Comparison of ENCODE assay signal across 17 cellular contexts in the genomic region with DNA sequence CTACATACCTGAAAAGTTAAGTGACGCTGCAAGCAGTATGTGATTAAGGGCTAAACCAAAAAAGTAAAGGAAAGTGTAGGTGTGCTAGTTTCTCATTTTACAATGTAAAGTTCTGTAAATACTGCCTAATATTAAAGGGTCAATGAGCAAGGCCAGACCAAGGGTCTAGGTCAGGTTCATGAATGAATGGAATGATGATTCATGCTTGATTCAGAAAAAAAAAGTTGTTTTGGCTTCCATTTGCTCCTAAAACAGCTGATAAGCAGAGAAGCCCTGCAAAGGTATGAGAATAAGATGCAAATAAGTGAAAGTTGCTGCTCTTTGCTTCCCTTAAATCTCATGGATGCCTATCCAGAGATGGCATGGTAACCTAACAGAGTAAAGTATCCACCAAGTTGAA.
DNase-seq lines count a peak whose midpoint lies in the region; ATAC-seq, FAIRE-seq and TF ChIP-seq lines count a peak whose summit lies in the region.
"Had no signal": no experiment of that assay in that cellular context is flagged by ENCODE, and none has a peak within 500 bp of the region (broad histone marks: within the 10 kb centered on the region; RNA-seq: fewer than 3 reads in every experiment).

No MANE protein-coding gene starts in this region.

- POLR2A ChIA-PET in A549 (lab: Yijun Ruan, JAX) = no interaction called here

- no peak for TF ChIP-seq RAD21 in A549 (conservative IDR thresholded peaks at IDR 0.05 in 1 of 2, IDR thresholded peaks at IDR 0.05 in 1 of 2)

- H3K4me1 Mint-ChIP-seq in activated T-helper 17 cell treated with anti-CD3 and anti-CD28 coated beads, Interleukin-2, amount 50 U/mL, for 72 hours = no peaks in the 10 kb centered on the region
- no peaks in the 10 kb centered on the region for H3K4me1 Mint-ChIP-seq in neural crest cell

- peak overlapping the region; percentile 30 for H3K27ac Mint-ChIP-seq in activated T-helper 17 cell treated with anti-CD3 and anti-CD28 coated beads, Interleukin-2, amount 50 U/mL, for 72 hours
- H3K27ac Mint-ChIP-seq in neural crest cell (ENCODE audit: unreplicated experiment) = peak overlapping the region; percentile 75

- intact Hi-C loops in Right ventricle myocardium inferior (cut with DNase I) = no loop called here

- 0 out of 3 replicates have a peak, but pooled peaks cover 4% of the 10 kb centered on the region for H3K4me1 ChIP-seq in A549

- no peak overlapping the region for H3K4me3 ChIP-seq in A549

- no peak overlapping the region for H3K4me2 ChIP-seq in A549

- no peak overlapping the region for H3K27ac ChIP-seq in A549

- DNase-seq in A549 (ENCODE audit: low read depth in 1 of 2, low spot score in 1 of 2) (no peak), H54 (ENCODE audit: insufficient read length, low spot score) (no peak), neural crest cell (ENCODE audit: low read depth, low spot score) (no peak), mucosa of gallbladder (ENCODE audit: low spot score) (no peak), Right ventricle myocardium inferior (ENCODE audit: missing footprints) (no peak), NOMO-1 treated with DMSO at 0.1 percent for 48 hours (lab: John Stamatoyannopoulos, UW; ENCODE audit: unreplicated experiment) (no peak)
- DNase-seq: C1 segment of cervical spinal cord, DMS 273 treated with DMSO at 0.1 percent for 48 hours, KBM-7, NCI-H1436, NCI-H2029, NCI-H2171 treated with DMSO at 0.1 percent for 48 hours, NCI-H510A treated with DMSO at 0.1 percent for 48 hours, NCI-H82 had no signal

- H3K27me3 Mint-ChIP-seq in activated T-helper 17 cell treated with anti-CD3 and anti-CD28 coated beads, Interleukin-2, amount 50 U/mL, for 72 hours = no peaks in the 10 kb centered on the region
- H3K27me3 Mint-ChIP-seq in neural crest cell (ENCODE audit: low read depth) = no peaks in the 10 kb centered on the region

- TF ChIP-seq EP300 in A549 (IDR thresholded peaks at IDR 0.05) = no peak

- H3K36me3 Mint-ChIP-seq in activated T-helper 17 cell treated with anti-CD3 and anti-CD28 coated beads, Interleukin-2, amount 50 U/mL, for 72 hours (ENCODE audit: low read depth) = peaks cover 48% of the 10 kb centered on the region
- peaks cover 2% of the 10 kb centered on the region for H3K36me3 Mint-ChIP-seq in neural crest cell (ENCODE audit: low read depth)

- TF ChIP-seq POLR2A in A549 (IDR thresholded peaks at IDR 0.05; ENCODE audit: low read length) (no peak), H54 (IDR thresholded peaks at IDR 0.05; ENCODE audit: low read depth, low read length) (no peak)

- H3K9me3 ChIP-seq in A549 = no peaks in the 10 kb centered on the region

- CTCF ChIA-PET in A549 (lab: Yijun Ruan, JAX) = no interaction called here

- no peak overlapping the region for H3K4me3 Mint-ChIP-seq in activated T-helper 17 cell treated with anti-CD3 and anti-CD28 coated beads, Interleukin-2, amount 50 U/mL, for 72 hours
- H3K4me3 Mint-ChIP-seq in neural crest cell = no peak overlapping the region

- H3K9me3 Mint-ChIP-seq in activated T-helper 17 cell treated with anti-CD3 and anti-CD28 coated beads, Interleukin-2, amount 50 U/mL, for 72 hours = no peaks in the 10 kb centered on the region
- no peaks in the 10 kb centered on the region for H3K9me3 Mint-ChIP-seq in neural crest cell

- ATAC-seq in A549 (no peak), Right ventricle myocardium inferior (no peak)
- no peak for ATAC-seq in activated T-helper 17 cell treated with anti-CD3 and anti-CD28 coated beads, Interleukin-2, amount 50 U/mL, for 72 hours (replicated peaks)
- ATAC-seq: HCT116 had no signal

- FAIRE-seq in A549 (lab: Jason Lieb, UNC) = peak; percentile 72
- FAIRE-seq in H54 (lab: Jason Lieb, UNC) = peak; percentile 66
- FAIRE-seq: A204.1 had no signal

- WGBS in A549 (ENCODE audit: missing lambda C conversion rate) = 93% methylated on average over 1 of the region's 1 CpG

- TF ChIP-seq CTCF in A549 (IDR thresholded peaks at IDR 0.05) (no peak), neural crest cell (conservative IDR thresholded peaks at IDR 0.05) (no peak)

TF ChIP-seq in A549, 52 proteins besides CTCF, POLR2A, EP300 and RAD21:
- TF ChIP-seq, protein P1, sequence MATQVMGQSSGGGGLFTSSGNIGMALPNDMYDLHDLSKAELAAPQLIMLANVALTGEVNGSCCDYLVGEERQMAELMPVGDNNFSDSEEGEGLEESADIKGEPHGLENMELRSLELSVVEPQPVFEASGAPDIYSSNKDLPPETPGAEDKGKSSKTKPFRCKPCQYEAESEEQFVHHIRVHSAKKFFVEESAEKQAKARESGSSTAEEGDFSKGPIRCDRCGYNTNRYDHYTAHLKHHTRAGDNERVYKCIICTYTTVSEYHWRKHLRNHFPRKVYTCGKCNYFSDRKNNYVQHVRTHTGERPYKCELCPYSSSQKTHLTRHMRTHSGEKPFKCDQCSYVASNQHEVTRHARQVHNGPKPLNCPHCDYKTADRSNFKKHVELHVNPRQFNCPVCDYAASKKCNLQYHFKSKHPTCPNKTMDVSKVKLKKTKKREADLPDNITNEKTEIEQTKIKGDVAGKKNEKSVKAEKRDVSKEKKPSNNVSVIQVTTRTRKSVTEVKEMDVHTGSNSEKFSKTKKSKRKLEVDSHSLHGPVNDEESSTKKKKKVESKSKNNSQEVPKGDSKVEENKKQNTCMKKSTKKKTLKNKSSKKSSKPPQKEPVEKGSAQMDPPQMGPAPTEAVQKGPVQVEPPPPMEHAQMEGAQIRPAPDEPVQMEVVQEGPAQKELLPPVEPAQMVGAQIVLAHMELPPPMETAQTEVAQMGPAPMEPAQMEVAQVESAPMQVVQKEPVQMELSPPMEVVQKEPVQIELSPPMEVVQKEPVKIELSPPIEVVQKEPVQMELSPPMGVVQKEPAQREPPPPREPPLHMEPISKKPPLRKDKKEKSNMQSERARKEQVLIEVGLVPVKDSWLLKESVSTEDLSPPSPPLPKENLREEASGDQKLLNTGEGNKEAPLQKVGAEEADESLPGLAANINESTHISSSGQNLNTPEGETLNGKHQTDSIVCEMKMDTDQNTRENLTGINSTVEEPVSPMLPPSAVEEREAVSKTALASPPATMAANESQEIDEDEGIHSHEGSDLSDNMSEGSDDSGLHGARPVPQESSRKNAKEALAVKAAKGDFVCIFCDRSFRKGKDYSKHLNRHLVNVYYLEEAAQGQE (IDR thresholded peaks at IDR 0.05) = no peak
- TF ChIP-seq RNF2 (IDR thresholded peaks at IDR 0.05; ENCODE audit: borderline replicate concordance, low read depth) (no peak), SREBF2 (IDR thresholded peaks at IDR 0.05) (no peak), RFX5 (IDR thresholded peaks at IDR 0.05) (no peak), MYC (IDR thresholded peaks at IDR 0.05; ENCODE audit: borderline replicate concordance, low read length) (no peak), CEBPB (IDR thresholded peaks at IDR 0.05) (no peak), MAZ (IDR thresholded peaks at IDR 0.05; ENCODE audit: borderline replicate concordance, low read depth, low read length) (no peak), RCOR1 (IDR thresholded peaks at IDR 0.05; ENCODE audit: low read depth, low read length) (no peak), NR3C1 (IDR thresholded peaks at IDR 0.05) (no peak)
- TF ChIP-seq, protein P2, sequence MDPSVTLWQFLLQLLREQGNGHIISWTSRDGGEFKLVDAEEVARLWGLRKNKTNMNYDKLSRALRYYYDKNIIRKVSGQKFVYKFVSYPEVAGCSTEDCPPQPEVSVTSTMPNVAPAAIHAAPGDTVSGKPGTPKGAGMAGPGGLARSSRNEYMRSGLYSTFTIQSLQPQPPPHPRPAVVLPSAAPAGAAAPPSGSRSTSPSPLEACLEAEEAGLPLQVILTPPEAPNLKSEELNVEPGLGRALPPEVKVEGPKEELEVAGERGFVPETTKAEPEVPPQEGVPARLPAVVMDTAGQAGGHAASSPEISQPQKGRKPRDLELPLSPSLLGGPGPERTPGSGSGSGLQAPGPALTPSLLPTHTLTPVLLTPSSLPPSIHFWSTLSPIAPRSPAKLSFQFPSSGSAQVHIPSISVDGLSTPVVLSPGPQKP (IDR thresholded peaks at IDR 0.05; ENCODE audit: low read depth, low read length) = no peak
- TF ChIP-seq, protein P3, sequence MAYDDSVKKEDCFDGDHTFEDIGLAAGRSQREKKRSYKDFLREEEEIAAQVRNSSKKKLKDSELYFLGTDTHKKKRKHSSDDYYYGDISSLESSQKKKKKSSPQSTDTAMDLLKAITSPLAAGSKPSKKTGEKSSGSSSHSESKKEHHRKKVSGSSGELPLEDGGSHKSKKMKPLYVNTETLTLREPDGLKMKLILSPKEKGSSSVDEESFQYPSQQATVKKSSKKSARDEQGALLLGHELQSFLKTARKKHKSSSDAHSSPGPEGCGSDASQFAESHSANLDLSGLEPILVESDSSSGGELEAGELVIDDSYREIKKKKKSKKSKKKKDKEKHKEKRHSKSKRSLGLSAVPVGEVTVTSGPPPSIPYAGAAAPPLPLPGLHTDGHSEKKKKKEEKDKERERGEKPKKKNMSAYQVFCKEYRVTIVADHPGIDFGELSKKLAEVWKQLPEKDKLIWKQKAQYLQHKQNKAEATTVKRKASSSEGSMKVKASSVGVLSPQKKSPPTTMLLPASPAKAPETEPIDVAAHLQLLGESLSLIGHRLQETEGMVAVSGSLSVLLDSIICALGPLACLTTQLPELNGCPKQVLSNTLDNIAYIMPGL (CRISPR knock-in tag; IDR thresholded peaks at IDR 0.05; ENCODE audit: borderline replicate concordance) = no peak
TF ChIP-seq in A549: peak in this region for 0.
